Comparison of ENCODE assay signal across 35 cellular contexts in the genomic region with DNA sequence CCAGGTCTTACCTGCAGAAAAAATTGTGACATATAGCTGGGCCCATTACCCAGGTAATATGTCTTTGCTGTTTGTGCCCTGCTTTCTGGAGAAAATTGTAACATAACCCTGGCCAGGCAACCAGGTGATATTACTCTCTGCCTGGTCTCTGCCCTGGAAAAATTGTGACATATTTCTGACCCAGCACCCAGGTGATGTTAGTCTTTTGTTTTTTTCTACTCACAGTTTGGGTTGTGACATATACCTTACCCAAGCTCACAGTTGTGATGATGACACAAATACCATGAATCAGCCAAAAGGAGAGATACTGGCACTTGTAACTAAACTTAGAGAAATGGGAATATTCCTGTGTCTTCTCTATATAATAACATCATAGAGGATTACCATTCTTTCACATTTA. TPM values are rescaled to one million over a fixed set of nuclear protein-coding genes. Genes with fewer than 3 reads are reported as not detected.
"Had no signal": no experiment of that assay in that cellular context is flagged by ENCODE, and none has a peak within 500 bp of the region (broad histone marks: within the 10 kb centered on the region; RNA-seq: fewer than 3 reads in every experiment).

No MANE protein-coding gene starts in this region.

- H3K36me3 ChIP-seq: adrenal gland, ascending aorta, brain microvascular endothelial cell, breast epithelium, cardiac muscle cell had no signal

- H3K4me3 ChIP-seq: adrenal gland, ascending aorta, body of pancreas, breast epithelium, cardiac muscle cell had no signal

- H3K27ac ChIP-seq: adrenal gland, ascending aorta, body of pancreas, brain microvascular endothelial cell, breast epithelium, cardiac muscle cell had no signal

- H3K27me3 ChIP-seq: adrenal gland, ascending aorta, body of pancreas, brain microvascular endothelial cell, breast epithelium, cardiac muscle cell had no signal

- H3K9me3 ChIP-seq: adrenal gland had no signal

- ATAC-seq: activated naive CD4-positive, alpha-beta T cell treated with anti-CD3 and anti-CD28 coated beads, Interleukin-2, amount 50 U/mL, for 72 hours; activated naive CD8-positive, alpha-beta T cell treated with anti-CD3 and anti-CD28 coated beads, Interleukin-2, amount 50 U/mL, for 24 hours; activated T-cell treated with anti-CD3 and anti-CD28 coated beads, Interleukin-2, amount 50 U/mL, for 4 hours; activated T-cell treated with anti-CD3 and anti-CD28 coated beads, Interleukin-2, amount 50 U/mL, for 72 hours; activated T-helper 17 cell treated with anti-CD3 and anti-CD28 coated beads, Interleukin-2, amount 50 U/mL, for 72 hours; body of pancreas had no signal

- H3K4me1 ChIP-seq: adrenal gland, ascending aorta, body of pancreas, breast epithelium had no signal

- FAIRE-seq: astrocyte, bronchial epithelial cell had no signal

- DNase-seq: activated effector memory CD4-positive, alpha-beta T cell treated with anti-CD3 and anti-CD28 coated beads, Interleukin-2, amount 50 U/mL, for 16 hours; activated effector memory CD4-positive, alpha-beta T cell treated with Interleukin-2 at 50 U/mL for 16 hours; activated gamma-delta T cell; activated gamma-delta T cell treated with Interleukin-2 at 50 U/mL for 16 hours; activated naive CD4-positive, alpha-beta T cell; activated naive CD4-positive, alpha-beta T cell treated with anti-CD3 and anti-CD28 coated beads for 36 hours; activated naive CD4-positive, alpha-beta T cell treated with anti-CD3 and anti-CD28 coated beads, Interleukin-2, amount 10 ng/mL, durations not matched to agents 7 days and 5 days; activated naive CD4-positive, alpha-beta T cell treated with anti-CD3 and anti-CD28 coated beads, Interleukin-2, amount 50 U/mL, for 16 hours; activated naive CD4-positive, alpha-beta T cell treated with Interleukin-2 at 50 U/mL for 16 hours; activated naive CD8-positive, alpha-beta T cell treated with anti-CD3 and anti-CD28 coated beads for 36 hours; activated naive CD8-positive, alpha-beta T cell treated with anti-CD3 and anti-CD28 coated beads, Interleukin-2, amount 10 ng/mL, durations not matched to agents 7 days and 5 days; activated naive CD8-positive, alpha-beta T cell treated with anti-CD3 and anti-CD28 coated beads, Interleukin-2, amount 50 U/mL, for 24 hours; activated T-cell treated with anti-CD3 and anti-CD28 coated beads for 4 hours; activated T-cell treated with anti-CD3 and anti-CD28 coated beads, Interleukin-2, amount 50 U/mL, for 1 hour; activated T-cell treated with anti-CD3 and anti-CD28 coated beads, Interleukin-2, amount 50 U/mL, for 24 hours; activated T-cell treated with anti-CD3 and anti-CD28 coated beads, Interleukin-2, amount 50 U/mL, for 4 hours; activated T-cell treated with anti-CD3 and anti-CD28 coated beads, Interleukin-2, amount 50 U/mL, for 48 hours; activated T-cell treated with anti-CD3 and anti-CD28 coated beads, Interleukin-2, amount 50 U/mL, for 72 hours; adrenal gland; amniotic stem cell; amygdala; anterior cingulate cortex; aorta; body of pancreas; brain microvascular endothelial cell; caudate nucleus; central memory CD4-positive, alpha-beta T cell; cerebellar nuclear complex had no signal

RNA-seq across cellular contexts. Expression of a gene that starts 6.5 kb away (rescaled TPM):
- total RNA-seq: ascending aorta had no signal
